ENCODE assay signal across 9 cellular contexts in genomic region chr6:82144007-82144851, GRCh38.
DNase-seq lines count a peak whose midpoint lies in the region; ATAC-seq and TF ChIP-seq lines count a peak whose summit lies in the region.
"Had no signal": no experiment of that assay in that cellular context is flagged by ENCODE, and none has a peak within 500 bp of the region (broad histone marks: within the 10 kb centered on the region; RNA-seq: fewer than 3 reads in every experiment).

No MANE protein-coding gene starts in this region.

- TF ChIP-seq CTCF in esophagus muscularis mucosa (IDR thresholded peaks at IDR 0.05) (no peak), progenitor cell of endocrine pancreas (IDR thresholded peaks at IDR 0.05; ENCODE audit: unreplicated experiment) (no peak), spleen (IDR thresholded peaks at IDR 0.05 in 8 of 11, conservative IDR thresholded peaks at IDR 0.05 in 3 of 11) (no peak)

- intact Hi-C loops in esophagus muscularis mucosa (cut with DNase I) (no loop called here), spleen (cut with DNase I; ENCODE audit: low total_unique reads) (no loop called here)

- H3K9me3 Mint-ChIP-seq in progenitor cell of endocrine pancreas (ENCODE audit: low read depth): no peaks in the 10 kb centered on the region
- H3K9me3 Mint-ChIP-seq: activated T-cell treated with anti-CD3 and anti-CD28 coated beads, Interleukin-2, amount 50 U/mL, for 72 hours had no signal

- no peak overlapping the region for H3K4me3 Mint-ChIP-seq in progenitor cell of endocrine pancreas (ENCODE audit: low read depth)
- H3K4me3 Mint-ChIP-seq: activated T-cell treated with anti-CD3 and anti-CD28 coated beads, Interleukin-2, amount 50 U/mL, for 72 hours had no signal

- H3K9me3 ChIP-seq in esophagus muscularis mucosa: no peaks in the 10 kb centered on the region
- no peaks in the 10 kb centered on the region for H3K9me3 ChIP-seq in spleen

- peak; percentile 96 for ATAC-seq in GM18907 (IDR thresholded peaks at IDR 0.05; ENCODE audit: unreplicated experiment)
- peak; percentile 89 for ATAC-seq in HG02763 (IDR thresholded peaks at IDR 0.05; ENCODE audit: unreplicated experiment)

- H3K4me1 Mint-ChIP-seq in progenitor cell of endocrine pancreas (ENCODE audit: low read depth): peaks cover 9% of the 10 kb centered on the region

- TF ChIP-seq POLR2A in esophagus muscularis mucosa (IDR thresholded peaks at IDR 0.05; ENCODE audit: low read depth) (no peak), spleen (IDR thresholded peaks at IDR 0.05) (no peak)

- peak; percentile 79 for DNase-seq in NCI-H460 (ENCODE audit: extremely low read depth, low read depth)
- no peak for DNase-seq in esophagus muscularis mucosa (ENCODE audit: extremely low spot score)
- DNase-seq in progenitor cell of endocrine pancreas (ENCODE audit: low spot score, unreplicated experiment): no peak
- no peak for DNase-seq in spleen
- DNase-seq in central memory CD4-positive, alpha-beta T cell: no peak
- no peak for DNase-seq in GDM1 (lab: John Stamatoyannopoulos, UW)
- DNase-seq: activated T-cell treated with anti-CD3 and anti-CD28 coated beads, Interleukin-2, amount 50 U/mL, for 72 hours had no signal

- H3K4me1 ChIP-seq in esophagus muscularis mucosa: peaks cover 13 to 23% (median 17%) of the 10 kb centered on the region in 4 donors
- no peaks in the 10 kb centered on the region for H3K4me1 ChIP-seq in spleen

- H3K4me3 ChIP-seq in esophagus muscularis mucosa (no peak overlapping the region), spleen (no peak overlapping the region)

- H3K27ac Mint-ChIP-seq in progenitor cell of endocrine pancreas: peak overlapping the region; percentile 2
- H3K27ac Mint-ChIP-seq: activated T-cell treated with anti-CD3 and anti-CD28 coated beads, Interleukin-2, amount 50 U/mL, for 72 hours had no signal

- no peak for TF ChIP-seq EP300 in esophagus muscularis mucosa (IDR thresholded peaks at IDR 0.05)

- WGBS in esophagus muscularis mucosa: 32% methylated on average over 8 of the region's 8 CpGs
- 69 to 77% (median 75%) methylated on average over 8 of the region's 8 CpGs for WGBS in spleen, 5 donors

- H3K27ac ChIP-seq in esophagus muscularis mucosa (replicated peaks in 1 of 4) (peak overlapping the region; percentile 7 to 45 (median 34)), spleen (no peak overlapping the region)

- H3K36me3 ChIP-seq in esophagus muscularis mucosa (no peaks in the 10 kb centered on the region), spleen (no peaks in the 10 kb centered on the region)

- H3K36me3 Mint-ChIP-seq in progenitor cell of endocrine pancreas (ENCODE audit: insufficient read depth): no peaks in the 10 kb centered on the region

- H3K27me3 ChIP-seq in esophagus muscularis mucosa (no peaks in the 10 kb centered on the region), spleen (replicated peaks in 1 of 7) (no peaks in the 10 kb centered on the region)

- H3K27me3 Mint-ChIP-seq in progenitor cell of endocrine pancreas: no peaks in the 10 kb centered on the region

Comparison
In these comparisons a context has a peak if more than half of its experiments do, and no peak if none do; other contexts are left out.
1. H3K27ac ChIP-seq: peak in esophagus muscularis mucosa (4 of 4); none in spleen (0 of 8).